ENCODE assay signal across 10 cellular contexts in the genomic region with DNA sequence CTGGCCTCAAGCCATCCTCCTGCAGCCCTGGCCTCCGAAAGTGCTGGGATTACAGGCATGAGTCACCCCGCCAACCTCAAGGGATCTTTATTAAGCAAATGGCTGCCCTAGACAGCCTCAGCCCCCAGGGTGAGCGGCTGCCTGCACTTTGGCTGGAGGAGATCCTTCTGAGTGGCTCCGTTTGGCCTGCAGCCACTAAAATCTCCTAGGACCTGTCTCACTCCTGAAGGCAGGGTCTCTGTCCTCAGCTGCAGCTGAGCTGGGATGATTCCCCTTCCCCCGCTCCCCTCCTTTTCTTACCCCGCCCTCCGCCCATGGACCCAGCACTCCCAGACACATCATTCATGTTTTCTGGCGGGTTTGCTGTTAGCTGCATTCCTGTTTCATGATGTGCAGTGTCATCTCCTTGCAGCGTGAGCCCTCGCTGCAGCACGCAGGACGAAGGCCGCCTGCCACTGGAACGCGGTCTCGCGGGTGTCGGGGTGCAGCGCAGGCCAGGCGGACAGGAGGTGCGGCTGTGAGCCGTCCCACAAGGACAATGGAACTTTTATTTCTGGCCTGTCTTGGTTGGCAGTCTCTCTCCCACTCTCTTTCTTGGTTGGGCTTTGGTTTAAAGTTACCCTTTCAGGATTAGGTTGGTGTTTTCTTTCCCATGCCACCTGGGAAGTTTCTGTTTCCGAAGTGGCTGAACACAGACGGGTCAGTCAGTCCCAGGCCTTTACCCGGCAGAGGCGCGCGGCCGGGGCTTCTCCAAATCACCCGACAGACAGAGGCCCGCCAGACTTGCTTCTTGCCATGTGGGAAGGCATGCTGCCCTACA.
DNase-seq lines count a peak whose midpoint lies in the region; FAIRE-seq and TF ChIP-seq lines count a peak whose summit lies in the region.
"Had no signal": no experiment of that assay in that cellular context is flagged by ENCODE, and none has a peak within 500 bp of the region (broad histone marks: within the 10 kb centered on the region; RNA-seq: fewer than 3 reads in every experiment).

No MANE protein-coding gene starts in this region.

- no peak for FAIRE-seq in GM12891 (lab: Jason Lieb, UNC)

- H2AFZ ChIP-seq in mesenchymal stem cell (ENCODE audit: low read depth, low read length): no peak overlapping the region

- TF ChIP-seq POLR2A in GM12891 (IDR thresholded peaks at IDR 0.05; ENCODE audit: low read depth, low read length): no peak
- TF ChIP-seq POLR2A in stomach (IDR thresholded peaks at IDR 0.05): no peak

- peak overlapping the region; percentile 78 for H2BK120ac ChIP-seq in mesenchymal stem cell (ENCODE audit: low read depth, low read length)

- H3K9ac ChIP-seq in mesenchymal stem cell (ENCODE audit: low read length): peak overlapping the region; percentile 18

- H3K4me3 ChIP-seq in mesenchymal stem cell (ENCODE audit: insufficient read depth in 1 of 2, low read depth in 1 of 2, low read length in 2 of 2): peak overlapping the region in 1 of 2 experiments; percentile 35
- H3K4me3 ChIP-seq in CD8-positive, alpha-beta memory T cell (ENCODE audit: low read length): no peak overlapping the region
- peak overlapping the region in 1 of 4 donors; percentile 25 for H3K4me3 ChIP-seq in stomach

- TF ChIP-seq EP300 in Ishikawa (IDR thresholded peaks at IDR 0.05; ENCODE audit: borderline replicate concordance) (no peak), stomach (IDR thresholded peaks at IDR 0.05) (no peak)

- H3K27me3 ChIP-seq in mesenchymal stem cell (ENCODE audit: control insufficient read depth in 1 of 2, insufficient read depth in 1 of 2, low read length in 2 of 2) (peaks cover 0 to 47% of the 10 kb centered on the region in 2 experiments), stomach (peaks cover 0 to 97% (median 55%) of the 10 kb centered on the region in 3 donors)
- H3K27me3 ChIP-seq in CD8-positive, alpha-beta memory T cell (ENCODE audit: insufficient read depth, low read length, poor library complexity, severe bottlenecking): peaks cover 32% of the 10 kb centered on the region

- no peak overlapping the region for H3K4ac ChIP-seq in mesenchymal stem cell (ENCODE audit: low read depth in 1 of 2, low read length in 2 of 2)

- H3K27ac ChIP-seq in mesenchymal stem cell (ENCODE audit: low read length, poor library complexity, severe bottlenecking): peak overlapping the region; percentile 94
- no peak overlapping the region for H3K27ac ChIP-seq in CD8-positive, alpha-beta memory T cell (ENCODE audit: low read depth, low read length)
- no peak overlapping the region for H3K27ac ChIP-seq in stomach

- TF ChIP-seq CTCF in stomach (IDR thresholded peaks at IDR 0.05): no peak

- peak overlapping the region; percentile 40 for H2AK5ac ChIP-seq in mesenchymal stem cell (ENCODE audit: low read length, severe bottlenecking)

- H3K4me3 Mint-ChIP-seq in CD8-positive, alpha-beta memory T cell: peak overlapping the region in 1 of 7 donors; percentile 33

- H3K18ac ChIP-seq in mesenchymal stem cell (ENCODE audit: low read depth in 1 of 2, low read length in 2 of 2): peak overlapping the region; percentile 22 to 26

- H3K9me3 ChIP-seq in mesenchymal stem cell (ENCODE audit: control insufficient read depth, low read length) (no peaks in the 10 kb centered on the region), stomach (no peaks in the 10 kb centered on the region)
- no peaks in the 10 kb centered on the region for H3K9me3 ChIP-seq in CD8-positive, alpha-beta memory T cell (ENCODE audit: low read length)

- no peaks in the 10 kb centered on the region for H3K9me3 Mint-ChIP-seq in CD8-positive, alpha-beta memory T cell

- POLR2A ChIA-PET in CD8-positive, alpha-beta memory T cell (lab: Charles Lee): no interaction called here

- no peak overlapping the region for H3K23ac ChIP-seq in mesenchymal stem cell (ENCODE audit: low read length in 2 of 2)

- H3K14ac ChIP-seq in mesenchymal stem cell (ENCODE audit: low read length in 2 of 2): no peak overlapping the region

- peaks cover 58 to 90% of the 10 kb centered on the region in 2 donors for H3K27me3 Mint-ChIP-seq in CD8-positive, alpha-beta memory T cell

- DNase-seq in AG08395 (ENCODE audit: low spot score) (peak; percentile 83), ecto neural progenitor cell (ENCODE audit: low spot score) (peak; percentile 58), mesenchymal stem cell (peak; percentile 93), GM12891 (ENCODE audit: insufficient read length, low spot score) (no peak), stomach (no peak), OCI-M2 (lab: John Stamatoyannopoulos, UW; ENCODE audit: unreplicated experiment) (no peak)
- DNase-seq in CD8-positive, alpha-beta memory T cell: no peak
- DNase-seq: activated naive CD4-positive, alpha-beta T cell; NCI-H82 had no signal

- CTCF ChIA-PET in CD8-positive, alpha-beta memory T cell (lab: Charles Lee): interaction anchor here (0.7 to 3.8 kb wide), 3 partner anchors 10 to 142 kb away, joined by 3 to 22 read pairs (median 4); no protein-coding TSS in a partner anchor

- peak overlapping the region; percentile 30 for H4K8ac ChIP-seq in mesenchymal stem cell (ENCODE audit: low read length)

- TF ChIP-seq RAD21 in Ishikawa (IDR thresholded peaks at IDR 0.05; ENCODE audit: low read depth): no peak

- peak overlapping the region; percentile 8 for H4K91ac ChIP-seq in mesenchymal stem cell (ENCODE audit: low read length)

- H3K36me3 ChIP-seq in mesenchymal stem cell (ENCODE audit: control insufficient read depth in 1 of 2, insufficient read depth in 2 of 2, low read depth in 1 of 2, low read length in 2 of 2) (no peaks in the 10 kb centered on the region), stomach (no peaks in the 10 kb centered on the region)
- H3K36me3 ChIP-seq in CD8-positive, alpha-beta memory T cell (ENCODE audit: insufficient read depth, low read length): no peaks in the 10 kb centered on the region

- H3K4me2 ChIP-seq in mesenchymal stem cell (ENCODE audit: low read length, poor library complexity, severe bottlenecking): peak overlapping the region; percentile 48

- no peak overlapping the region for H3K27ac Mint-ChIP-seq in CD8-positive, alpha-beta memory T cell

- no peaks in the 10 kb centered on the region for H3K79me1 ChIP-seq in mesenchymal stem cell (replicated peaks; ENCODE audit: low read length, poor library complexity, severe bottlenecking)

- H2BK5ac ChIP-seq in mesenchymal stem cell (ENCODE audit: low read depth, low read length, poor library complexity, severe bottlenecking): peak overlapping the region; percentile 89

- WGBS in mesenchymal stem cell: 10% methylated on average over 29 of the region's 31 CpGs
- 13 to 24% (median 20%) methylated on average over 29 to 31 of the region's 31 CpGs for WGBS in stomach, 5 donors

- peak overlapping the region; percentile 40 to 75 for H2BK12ac ChIP-seq in mesenchymal stem cell (ENCODE audit: low read length in 2 of 2)

- H3K4me1 ChIP-seq in mesenchymal stem cell (ENCODE audit: control insufficient read depth, insufficient read depth, low read depth, low read length): peaks cover 19% of the 10 kb centered on the region
- H3K4me1 ChIP-seq in CD8-positive, alpha-beta memory T cell (ENCODE audit: insufficient read depth, low read length): no peaks in the 10 kb centered on the region
- peaks cover 0 to 16% (median 6%) of the 10 kb centered on the region in 4 donors for H3K4me1 ChIP-seq in stomach

- H3K4me1 Mint-ChIP-seq in CD8-positive, alpha-beta memory T cell: peaks cover 10 to 20% (median 17%) of the 10 kb centered on the region in 3 donors

- no peak overlapping the region for H2BK15ac ChIP-seq in mesenchymal stem cell (ENCODE audit: low read depth, poor library complexity, severe bottlenecking)

- no peaks in the 10 kb centered on the region for H3K36me3 Mint-ChIP-seq in CD8-positive, alpha-beta memory T cell

- intact Hi-C loops in stomach (cut with DNase I; ENCODE audit: low total_unique reads): no loop called here

TF ChIP-seq in Ishikawa, 13 proteins besides CTCF, POLR2A, EP300 and RAD21:
- no peak for TF ChIP-seq CEBPB (IDR thresholded peaks at IDR 0.05)
- TF ChIP-seq TCF12 (IDR thresholded peaks at IDR 0.05; ENCODE audit: low read depth): no peak
- TF ChIP-seq, protein P1, sequence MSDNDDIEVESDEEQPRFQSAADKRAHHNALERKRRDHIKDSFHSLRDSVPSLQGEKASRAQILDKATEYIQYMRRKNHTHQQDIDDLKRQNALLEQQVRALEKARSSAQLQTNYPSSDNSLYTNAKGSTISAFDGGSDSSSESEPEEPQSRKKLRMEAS (IDR thresholded peaks at IDR 0.05): peak; percentile 35; the same call in 1 of the 2 replicates
- TF ChIP-seq YY1 (IDR thresholded peaks at IDR 0.05; ENCODE audit: low read depth): peak; percentile 40; the same call in 1 of the 2 replicates
- TF ChIP-seq FOXM1 (IDR thresholded peaks at IDR 0.05; ENCODE audit: borderline replicate concordance, low read depth): no peak
- TF ChIP-seq TEAD4 (IDR thresholded peaks at IDR 0.05): 0 out of 2 replicates have a peak, but pooled peaks have one; percentile 22

TF ChIP-seq in GM12891, 5 proteins besides CTCF, POLR2A, EP300 and RAD21:
- no peak for TF ChIP-seq POLR2AphosphoS5 (IDR thresholded peaks at IDR 0.05; ENCODE audit: low read depth, low read length)
- no peak for TF ChIP-seq POU2F2 (IDR thresholded peaks at IDR 0.05; ENCODE audit: low read depth, low read length)
- no peak for TF ChIP-seq SPI1 (IDR thresholded peaks at IDR 0.05; ENCODE audit: low read depth, low read length)
- TF ChIP-seq TAF1 (IDR thresholded peaks at IDR 0.05; ENCODE audit: low read depth, low read length): no peak
- no peak for TF ChIP-seq PAX5 (IDR thresholded peaks at IDR 0.05; ENCODE audit: insufficient read depth, low read length, severe bottlenecking)

Comparison
In these comparisons a context has a peak if more than half of its experiments do, and no peak if none do; other contexts are left out.
1. DNase-seq: peak in AG08395 (single experiment), ecto neural progenitor cell (single experiment) and mesenchymal stem cell (single experiment); none in GM12891 (single experiment), CD8-positive, alpha-beta memory T cell (0 of 5), stomach (single experiment) and OCI-M2 (single experiment).